Comparison of ENCODE assay signal across 25 cellular contexts in the genomic region with DNA sequence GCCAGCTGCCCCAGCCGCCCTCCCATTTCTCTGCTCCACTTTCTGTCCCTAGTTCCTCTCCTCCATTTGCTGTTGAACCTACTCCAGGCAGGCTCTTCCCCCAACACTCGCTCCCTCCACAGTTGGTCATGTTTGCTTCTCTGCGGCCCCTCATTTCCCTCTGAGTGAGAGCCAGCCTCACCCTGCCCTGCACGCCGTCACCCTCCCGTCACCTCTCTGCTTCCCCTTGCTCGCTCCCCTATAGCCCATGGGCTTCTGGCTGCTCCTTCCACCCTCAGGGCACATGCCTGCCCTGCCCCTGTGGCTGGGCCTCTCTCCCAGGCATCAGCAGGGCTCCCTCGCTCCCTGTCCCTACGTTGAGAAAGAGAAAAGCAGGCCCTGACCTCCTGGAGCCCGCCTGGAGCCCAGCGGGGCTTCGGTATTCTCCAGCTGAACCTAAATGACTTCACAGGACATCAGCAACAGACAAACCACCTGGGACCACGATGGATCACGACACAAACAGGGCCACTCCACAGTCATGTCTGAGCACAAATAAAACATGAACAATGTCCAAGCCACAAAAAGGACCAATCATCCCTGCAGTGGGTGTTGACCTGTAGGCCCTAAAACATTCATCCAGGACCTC. TPM values are rescaled to one million over a fixed set of nuclear protein-coding genes. Genes with fewer than 3 reads are reported as not detected.
DNase-seq lines count a peak whose midpoint lies in the region; ATAC-seq and TF ChIP-seq lines count a peak whose summit lies in the region.
"Had no signal": no experiment of that assay in that cellular context is flagged by ENCODE, and none has a peak within 500 bp of the region (broad histone marks: within the 10 kb centered on the region; RNA-seq: fewer than 3 reads in every experiment).

No MANE protein-coding gene starts in this region.

- peaks cover 5% of the 10 kb centered on the region; the same call in 2 of the 3 replicates for H3K9me3 Mint-ChIP-seq in GM23338
- H3K9me3 Mint-ChIP-seq in activated CD4-positive, alpha-beta T cell treated with anti-CD3 and anti-CD28 coated beads, Interleukin-2, amount 10 ng/mL, durations not matched to agents 24 days and 14 days: no peaks in the 10 kb centered on the region
- H3K9me3 Mint-ChIP-seq: activated T-cell treated with anti-CD3 and anti-CD28 coated beads, Interleukin-2, amount 50 U/mL, for 72 hours; CD8-positive, alpha-beta T cell had no signal

- H3K79me2 ChIP-seq in GM23338 (replicated peaks; ENCODE audit: insufficient read depth): no peaks in the 10 kb centered on the region
- H3K79me2 ChIP-seq: parathyroid adenoma had no signal

- peak; percentile 18 for ATAC-seq in GM23338
- peak; percentile 3 to 11 for ATAC-seq in lower lobe of right lung
- no peak for ATAC-seq in HG03565 (IDR thresholded peaks at IDR 0.05; ENCODE audit: unreplicated experiment)

- peaks cover 11% of the 10 kb centered on the region for H3K27me3 Mint-ChIP-seq in GM23338 (ENCODE audit: insufficient read depth, low read depth, poor library complexity)
- H3K27me3 Mint-ChIP-seq in activated CD4-positive, alpha-beta T cell treated with anti-CD3 and anti-CD28 coated beads, Interleukin-2, amount 10 ng/mL, durations not matched to agents 24 days and 14 days: no peaks in the 10 kb centered on the region
- H3K27me3 Mint-ChIP-seq: activated CD8-positive, alpha-beta memory T cell treated with anti-CD3 and anti-CD28 coated beads, Interleukin-2, amount 10 ng/mL, durations not matched to agents 7 days and 5 days had no signal

- H3K27ac Mint-ChIP-seq in GM23338: no peak overlapping the region
- no peak overlapping the region for H3K27ac Mint-ChIP-seq in activated CD4-positive, alpha-beta T cell treated with anti-CD3 and anti-CD28 coated beads, Interleukin-2, amount 10 ng/mL, durations not matched to agents 24 days and 14 days
- H3K27ac Mint-ChIP-seq: CD8-positive, alpha-beta T cell had no signal

- H3K4me2 ChIP-seq in GM23338: no peak overlapping the region

- H3K4me1 ChIP-seq in GM23338 (ENCODE audit: insufficient read depth) (no peaks in the 10 kb centered on the region; the same call in 1 of the 2 replicates), lower lobe of right lung (peaks cover 24% of the 10 kb centered on the region), spleen (peaks cover 11 to 42% (median 31%) of the 10 kb centered on the region in 6 donors)
- H3K4me1 ChIP-seq: parathyroid adenoma had no signal

- H3K27me3 ChIP-seq in GM23338 (ENCODE audit: insufficient read depth) (no peaks in the 10 kb centered on the region), lower lobe of right lung (ENCODE audit: low read depth) (no peaks in the 10 kb centered on the region), spleen (replicated peaks in 1 of 7) (no peaks in the 10 kb centered on the region)
- H3K27me3 ChIP-seq: stomach, tibial artery had no signal

- H3F3A ChIP-seq in GM23338 (replicated peaks; ENCODE audit: low read depth): no peaks in the 10 kb centered on the region

- WGBS in spleen, 5 donors: 77 to 83% (median 79%) methylated on average over 12 to 14 of the region's 14 CpGs

- no peak for TF ChIP-seq POLR2A in spleen (IDR thresholded peaks at IDR 0.05)

- CTCF ChIA-PET in RWPE1 (lab: Yijun Ruan, JAX): interaction anchor here (0.6 to 2.3 kb wide), 6 partner anchors 10 to 354 kb away, joined by 3 to 26 read pairs (median 6); no protein-coding TSS in a partner anchor

- no peak for TF ChIP-seq CTCF in GM23338 (conservative IDR thresholded peaks at IDR 0.05; ENCODE audit: low read depth in 2 of 2)
- TF ChIP-seq CTCF in RWPE1 (conservative IDR thresholded peaks at IDR 0.05; ENCODE audit: low read depth): no peak
- no peak for TF ChIP-seq CTCF in lower lobe of right lung (IDR thresholded peaks at IDR 0.05)
- TF ChIP-seq CTCF in spleen (IDR thresholded peaks at IDR 0.05 in 8 of 11, conservative IDR thresholded peaks at IDR 0.05 in 3 of 11): no peak

- H3K27ac ChIP-seq in GM23338 (ENCODE audit: low read depth) (no peak overlapping the region), RWPE1 (peak overlapping the region; percentile 33), lower lobe of right lung (peak overlapping the region; percentile 46), spleen (peak overlapping the region in 7 of 8 donors; percentile 9 to 85 (median 75))
- H3K27ac ChIP-seq: epithelial cell of prostate, parathyroid adenoma, tibial artery had no signal

- H3K4me3 Mint-ChIP-seq in GM23338: no peak overlapping the region
- no peak overlapping the region for H3K4me3 Mint-ChIP-seq in activated CD4-positive, alpha-beta T cell treated with anti-CD3 and anti-CD28 coated beads, Interleukin-2, amount 10 ng/mL, durations not matched to agents 24 days and 14 days
- H3K4me3 Mint-ChIP-seq: activated CD8-positive, alpha-beta memory T cell treated with anti-CD3 and anti-CD28 coated beads, Interleukin-2, amount 10 ng/mL, durations not matched to agents 7 days and 5 days; activated T-cell treated with anti-CD3 and anti-CD28 coated beads, Interleukin-2, amount 50 U/mL, for 72 hours; CD8-positive, alpha-beta T cell had no signal

- H3K4me1 Mint-ChIP-seq in GM23338: peaks cover 6% of the 10 kb centered on the region
- peaks cover 22% of the 10 kb centered on the region for H3K4me1 Mint-ChIP-seq in activated CD4-positive, alpha-beta T cell treated with anti-CD3 and anti-CD28 coated beads, Interleukin-2, amount 10 ng/mL, durations not matched to agents 24 days and 14 days

- no peaks in the 10 kb centered on the region for H4K20me1 ChIP-seq in GM23338 (replicated peaks; ENCODE audit: insufficient read depth)

- POLR2A ChIA-PET in RWPE1 (lab: Yijun Ruan, JAX; ENCODE audit: low non-redundant PET): no interaction called here

- H3K9me3 ChIP-seq in lower lobe of right lung (no peaks in the 10 kb centered on the region), spleen (no peaks in the 10 kb centered on the region)
- H3K9me3 ChIP-seq: stomach, tibial artery had no signal

- H3K36me3 ChIP-seq in GM23338 (ENCODE audit: insufficient read depth) (no peaks in the 10 kb centered on the region), lower lobe of right lung (no peaks in the 10 kb centered on the region), spleen (no peaks in the 10 kb centered on the region)
- H3K36me3 ChIP-seq: stomach, tibial artery had no signal

- peak overlapping the region; percentile 99 for H2AFZ ChIP-seq in GM23338
- H2AFZ ChIP-seq: parathyroid adenoma had no signal

- DNase-seq in GM23338 (ENCODE audit: low spot score) (no peak), RWPE1 (ENCODE audit: low spot score) (no peak), lower lobe of right lung (no peak), spleen (peak; percentile 80), GOT3 (lab: John Stamatoyannopoulos, UW) (no peak)
- no peak for DNase-seq in activated CD4-positive, alpha-beta T cell treated with anti-CD3 and anti-CD28 coated beads, Interleukin-2, amount 10 ng/mL, durations not matched to agents 24 days and 14 days
- DNase-seq: activated CD4-positive, alpha-beta T cell treated with anti-CD3 and anti-CD28 coated beads for 4 hours; activated CD8-positive, alpha-beta memory T cell treated with anti-CD3 and anti-CD28 coated beads, Interleukin-2, amount 10 ng/mL, durations not matched to agents 7 days and 5 days; activated T-cell treated with anti-CD3 and anti-CD28 coated beads, Interleukin-2, amount 50 U/mL, for 72 hours; CD8-positive, alpha-beta T cell; DMS53; effector CD4-positive, alpha-beta T cell; GDM1; kidney glomerular epithelial cell; mammary epithelial cell; NCI-H1092 treated with DMSO at 0.1 percent for 48 hours; NCI-H1930; NCI-H226; NCI-H748 treated with DMSO at 0.1 percent for 48 hours; stomach; T-helper 2 cell had no signal

- peaks cover 6% of the 10 kb centered on the region; the same call in 2 of the 3 replicates for H3K36me3 Mint-ChIP-seq in GM23338 (ENCODE audit: low read depth)
- H3K36me3 Mint-ChIP-seq in activated CD4-positive, alpha-beta T cell treated with anti-CD3 and anti-CD28 coated beads, Interleukin-2, amount 10 ng/mL, durations not matched to agents 24 days and 14 days (ENCODE audit: low read depth): no peaks in the 10 kb centered on the region
- H3K36me3 Mint-ChIP-seq: activated CD8-positive, alpha-beta memory T cell treated with anti-CD3 and anti-CD28 coated beads, Interleukin-2, amount 10 ng/mL, durations not matched to agents 7 days and 5 days; CD8-positive, alpha-beta T cell had no signal

- H3K4me3 ChIP-seq in GM23338: no peak overlapping the region
- no peak overlapping the region for H3K4me3 ChIP-seq in lower lobe of right lung
- no peak overlapping the region for H3K4me3 ChIP-seq in spleen
- H3K4me3 ChIP-seq: stomach, tibial artery had no signal

- no peaks in the 10 kb centered on the region for H3K9me2 ChIP-seq in GM23338 (ENCODE audit: insufficient read depth)

- intact Hi-C loops in lower lobe of right lung (cut with DNase I): no loop called here
- intact Hi-C loops in spleen (cut with DNase I; ENCODE audit: low total_unique reads): loop anchor here (2.0 to 10.0 kb wide), 2 partner anchors 120 to 346 kb away; no protein-coding TSS in a partner anchor
- intact Hi-C loops in activated CD4-positive, alpha-beta T cell treated with anti-CD3 and anti-CD28 coated beads, Interleukin-2, amount 10 ng/mL, durations not matched to agents 24 days and 14 days (cut with micrococcal nuclease): loop anchor here (1.0 to 5.0 kb wide), 4 partner anchors 32 to 350 kb away; partner anchors contain the start of gene XKR8

TF ChIP-seq in GM23338, 12 proteins besides CTCF, POLR2A, EP300 and RAD21 (continues in another document):
- TF ChIP-seq EZH2 (IDR thresholded peaks at IDR 0.05; ENCODE audit: low read depth, unreplicated experiment) (no peak), CREB1 (CRISPR knock-in tag; IDR thresholded peaks at IDR 0.05; ENCODE audit: low read depth) (no peak)

RNA-seq across cellular contexts. Expression of gene THEMIS2, which starts 13.3 kb away (rescaled TPM):
- total RNA-seq in GM23338 (2014; rRNA removed; shearing (Covaris generic)): 19.3 and 32.4 TPM in 2 replicates
- polyA plus RNA-seq in GM23338 (2016; fragmentation: Nextera tagmentation; extraction: Ambion mirVana): 8.1 and 10.0 TPM in 2 replicates
- 161 TPM for total RNA-seq in lower lobe of right lung
- total RNA-seq in spleen: 100 to 1,000 TPM; 166 to 433 (median 273) TPM
- polyA plus RNA-seq in spleen: 100 to 1,000 TPM in 1 of 3 donors, 10 to 100 TPM in 2; 82.4 to 122 (median 88.8) TPM
- total RNA-seq in activated CD4-positive, alpha-beta T cell treated with anti-CD3 and anti-CD28 coated beads, Interleukin-2, amount 10 ng/mL, durations not matched to agents 24 days and 14 days: 24.5 and 27.7 TPM in 2 replicates

RNA-seq across cellular contexts. Expression of gene PPP1R8, which starts 28.5 kb away (rescaled TPM):
- 50.5 and 53.8 TPM in 2 replicates for total RNA-seq in GM23338 (2014; rRNA removed; shearing (Covaris generic))
- 13.4 and 13.6 TPM in 2 replicates for polyA plus RNA-seq in GM23338 (2016; fragmentation: Nextera tagmentation; extraction: Ambion mirVana)
- 31.3 TPM for total RNA-seq in lower lobe of right lung
- total RNA-seq in spleen: 10 to 100 TPM; 24.7 to 39.1 (median 30.1) TPM
- 10 to 100 TPM; 22.5 to 33.8 (median 29.1) TPM for polyA plus RNA-seq in spleen
- 80.3 TPM in 2 replicates for total RNA-seq in activated CD4-positive, alpha-beta T cell treated with anti-CD3 and anti-CD28 coated beads, Interleukin-2, amount 10 ng/mL, durations not matched to agents 24 days and 14 days

RNA-seq across cellular contexts. Expression of gene RPA2, which starts 55.3 kb away (rescaled TPM):
- 47.0 and 55.5 TPM in 2 replicates for total RNA-seq in GM23338 (2014; rRNA removed; shearing (Covaris generic))
- polyA plus RNA-seq in GM23338 (2016; fragmentation: Nextera tagmentation; extraction: Ambion mirVana) (58.4 and 60.8 TPM in 2 replicates), spleen (10 to 100 TPM; 47.5 to 61.8 (median 60.9) TPM)
- total RNA-seq in lower lobe of right lung (26.3 TPM), spleen (10 to 100 TPM; 32.2 to 49.1 (median 38.1) TPM)
- 87.7 and 92.7 TPM in 2 replicates for total RNA-seq in activated CD4-positive, alpha-beta T cell treated with anti-CD3 and anti-CD28 coated beads, Interleukin-2, amount 10 ng/mL, durations not matched to agents 24 days and 14 days
